Comparison of ENCODE assay signal across 1 cellular context in the genomic region with DNA sequence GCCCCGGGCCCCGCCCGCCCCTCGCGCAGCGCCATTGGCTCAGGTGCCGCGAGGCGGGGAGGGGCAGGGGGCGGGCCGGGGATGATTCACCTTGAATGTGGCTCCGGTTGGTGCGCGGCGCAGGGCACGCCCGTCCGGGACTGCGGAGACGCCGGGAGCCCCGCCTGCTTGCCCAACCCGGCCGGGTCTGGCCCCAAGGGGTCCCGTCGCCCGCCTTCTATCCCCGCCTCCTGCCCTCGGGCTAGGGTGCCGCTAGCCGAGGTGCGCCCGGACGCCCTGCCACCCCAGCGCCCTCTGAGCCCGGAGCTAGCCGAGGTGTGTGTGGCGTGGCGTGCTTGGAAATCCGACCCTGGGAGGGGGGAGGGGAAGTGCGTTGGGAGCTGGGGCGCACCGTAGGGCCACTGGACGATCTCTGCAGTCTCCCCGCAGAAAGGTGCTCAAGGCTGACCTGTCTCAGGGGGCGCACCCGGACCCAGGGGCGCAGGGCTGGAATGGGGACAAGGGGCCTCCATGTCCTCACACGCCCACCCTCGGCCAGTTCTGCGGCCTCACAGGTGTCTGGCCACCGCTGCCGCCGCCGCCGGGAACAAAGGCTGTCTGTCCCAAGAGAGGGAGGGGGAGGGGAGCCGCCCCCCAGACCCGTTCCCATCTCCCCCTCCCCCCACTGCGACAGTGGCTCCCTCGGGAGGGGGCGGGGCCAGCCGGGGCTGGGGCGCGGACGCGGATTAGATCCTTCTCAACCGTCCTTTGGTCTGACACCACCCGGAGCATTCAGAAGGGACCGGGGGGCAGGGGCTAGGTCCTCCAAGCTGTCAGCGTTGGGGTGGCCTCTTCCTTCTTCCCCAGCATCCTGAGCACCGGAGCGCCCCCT.
TF ChIP-seq lines count a peak whose summit lies in the region.

No MANE protein-coding gene starts in this region.

TF ChIP-seq in IMR-90, 13 proteins besides CTCF, POLR2A, EP300 and RAD21 (continued from another document):
- TF ChIP-seq MXI1 (IDR thresholded peaks at IDR 0.05; ENCODE audit: borderline replicate concordance, low read depth, low read length), result no peak
- TF ChIP-seq CHD1 (IDR thresholded peaks at IDR 0.05; ENCODE audit: low read depth, low read length), result no peak
- no peak for TF ChIP-seq SMC3 (IDR thresholded peaks at IDR 0.05; ENCODE audit: low read depth, low read length)
- TF ChIP-seq BHLHE40 (IDR thresholded peaks at IDR 0.05; ENCODE audit: low read depth, low read length), result no peak
- TF ChIP-seq, protein P1, sequence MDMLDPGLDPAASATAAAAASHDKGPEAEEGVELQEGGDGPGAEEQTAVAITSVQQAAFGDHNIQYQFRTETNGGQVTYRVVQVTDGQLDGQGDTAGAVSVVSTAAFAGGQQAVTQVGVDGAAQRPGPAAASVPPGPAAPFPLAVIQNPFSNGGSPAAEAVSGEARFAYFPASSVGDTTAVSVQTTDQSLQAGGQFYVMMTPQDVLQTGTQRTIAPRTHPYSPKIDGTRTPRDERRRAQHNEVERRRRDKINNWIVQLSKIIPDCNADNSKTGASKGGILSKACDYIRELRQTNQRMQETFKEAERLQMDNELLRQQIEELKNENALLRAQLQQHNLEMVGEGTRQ (IDR thresholded peaks at IDR 0.05; ENCODE audit: low read depth, low read length), result no peak
- no peak for TF ChIP-seq FOS (IDR thresholded peaks at IDR 0.05; ENCODE audit: low read depth, low read length)
TF ChIP-seq in IMR-90: peak in this region for 0.
